ENCODE assay signal across 13 cellular contexts in genomic region chr1:53732912-53733317, GRCh38. TPM values are rescaled to one million over a fixed set of nuclear protein-coding genes. Genes with fewer than 3 reads are reported as not detected.
DNase-seq lines count a peak whose midpoint lies in the region; ATAC-seq and TF ChIP-seq lines count a peak whose summit lies in the region.
"Had no signal": no experiment of that assay in that cellular context is flagged by ENCODE, and none has a peak within 500 bp of the region (broad histone marks: within the 10 kb centered on the region; RNA-seq: fewer than 3 reads in every experiment).

No MANE protein-coding gene starts in this region.

- POLR2A ChIA-PET in BJ (lab: Charles Lee): no interaction called here

- DNase-seq in BJ (ENCODE audit: low read depth): peak; percentile 95
- peak; percentile 56 for DNase-seq in MG63
- peak; percentile 28 for DNase-seq in dermis blood vessel endothelial cell
- no peak for DNase-seq in HK-2 (ENCODE audit: unreplicated experiment)
- DNase-seq in activated CD4-positive, CD25-positive, alpha-beta regulatory T cell treated with anti-CD3 and anti-CD28 coated beads, Interleukin-2, amount 50 U/mL, for 72 hours: no peak
- DNase-seq in activated T-helper 1 cell treated with anti-CD3 and anti-CD28 coated beads, Interleukin-12 subunit alpha, Interleukin-12 subunit beta, Interleukin-2, Interleukin-4 antibody, amounts not matched to agents 30 ng/mL and 10 ng/mL and 1 ng/mL, durations not matched to agents 14 hours and 24 hours and 36 hours (ENCODE audit: low spot score): no peak
- DNase-seq: aorta; CD4-positive, CD25-positive, alpha-beta regulatory T cell; NCI-H2029 treated with DMSO at 0.1 percent for 48 hours; stimulated activated naive CD8-positive, alpha-beta T cell treated with anti-CD3 and anti-CD28 coated beads, Interleukin-15, amount 100 ng/mL, for 72 hours had no signal

- H3K36me3 ChIP-seq in BJ (ENCODE audit: control insufficient read depth, insufficient read depth, low read length) (no peaks in the 10 kb centered on the region), MG63 (no peaks in the 10 kb centered on the region; the same call in 1 of the 2 replicates)
- H3K36me3 ChIP-seq: prostate gland had no signal

- H3K4me3 ChIP-seq in BJ (ENCODE audit: low read depth, low read length): peak overlapping the region; percentile 14
- peak overlapping the region; percentile 22 for H3K4me3 ChIP-seq in MG63
- H3K4me3 ChIP-seq: prostate gland had no signal

- no peaks in the 10 kb centered on the region for H3K36me3 Mint-ChIP-seq in nephron (ENCODE audit: low read depth)
- no peaks in the 10 kb centered on the region for H3K36me3 Mint-ChIP-seq in activated T-helper 1 cell treated with anti-CD3 and anti-CD28 coated beads, Interleukin-12 subunit alpha, Interleukin-12 subunit beta, Interleukin-2, Interleukin-4 antibody, amounts not matched to agents 30 ng/mL and 10 ng/mL and 1 ng/mL, durations not matched to agents 14 hours and 24 hours and 36 hours (ENCODE audit: low read depth)
- H3K36me3 Mint-ChIP-seq: CD4-positive, CD25-positive, alpha-beta regulatory T cell had no signal

- H3K9me3 Mint-ChIP-seq in nephron: no peaks in the 10 kb centered on the region
- no peaks in the 10 kb centered on the region for H3K9me3 Mint-ChIP-seq in activated T-helper 1 cell treated with anti-CD3 and anti-CD28 coated beads, Interleukin-12 subunit alpha, Interleukin-12 subunit beta, Interleukin-2, Interleukin-4 antibody, amounts not matched to agents 30 ng/mL and 10 ng/mL and 1 ng/mL, durations not matched to agents 14 hours and 24 hours and 36 hours
- H3K9me3 Mint-ChIP-seq: stimulated activated naive CD8-positive, alpha-beta T cell treated with anti-CD3 and anti-CD28 coated beads, Interleukin-15, amount 100 ng/mL, for 72 hours had no signal

- H3K27me3 ChIP-seq in BJ (ENCODE audit: control insufficient read depth, insufficient read depth, low read length) (no peaks in the 10 kb centered on the region), MG63 (no peaks in the 10 kb centered on the region)

- intact Hi-C loops in activated T-helper 1 cell treated with anti-CD3 and anti-CD28 coated beads, Interleukin-12 subunit alpha, Interleukin-12 subunit beta, Interleukin-2, Interleukin-4 antibody, amounts not matched to agents 30 ng/mL and 10 ng/mL and 1 ng/mL, durations not matched to agents 14 hours and 24 hours and 36 hours (cut with micrococcal nuclease): no loop called here

- CTCF ChIA-PET in BJ (lab: Yijun Ruan, JAX): interaction anchor here (1.6 kb wide), 2 partner anchors 17 to 94 kb away, joined by 3 to 4 read pairs; no protein-coding TSS in a partner anchor

- no peak for ATAC-seq in GM21423 (IDR thresholded peaks at IDR 0.05; ENCODE audit: unreplicated experiment)
- ATAC-seq: stimulated activated naive CD8-positive, alpha-beta T cell treated with anti-CD3 and anti-CD28 coated beads, Interleukin-15, amount 100 ng/mL, for 72 hours had no signal

- TF ChIP-seq CTCF in BJ (IDR thresholded peaks at IDR 0.05; ENCODE audit: insufficient read depth, low read depth, low read length): no peak
- no peak for TF ChIP-seq CTCF in nephron (IDR thresholded peaks at IDR 0.05; ENCODE audit: unreplicated experiment in 3 of 3)

- H3K4me1 Mint-ChIP-seq in nephron: peaks cover 56% of the 10 kb centered on the region
- no peaks in the 10 kb centered on the region for H3K4me1 Mint-ChIP-seq in activated T-helper 1 cell treated with anti-CD3 and anti-CD28 coated beads, Interleukin-12 subunit alpha, Interleukin-12 subunit beta, Interleukin-2, Interleukin-4 antibody, amounts not matched to agents 30 ng/mL and 10 ng/mL and 1 ng/mL, durations not matched to agents 14 hours and 24 hours and 36 hours (ENCODE audit: low read depth)
- H3K4me1 Mint-ChIP-seq: stimulated activated naive CD8-positive, alpha-beta T cell treated with anti-CD3 and anti-CD28 coated beads, Interleukin-15, amount 100 ng/mL, for 72 hours had no signal

- peak overlapping the region; percentile 14 to 91 (median 44) for H3K27ac Mint-ChIP-seq in nephron
- no peak overlapping the region for H3K27ac Mint-ChIP-seq in activated T-helper 1 cell treated with anti-CD3 and anti-CD28 coated beads, Interleukin-12 subunit alpha, Interleukin-12 subunit beta, Interleukin-2, Interleukin-4 antibody, amounts not matched to agents 30 ng/mL and 10 ng/mL and 1 ng/mL, durations not matched to agents 14 hours and 24 hours and 36 hours
- H3K27ac Mint-ChIP-seq: stimulated activated naive CD8-positive, alpha-beta T cell treated with anti-CD3 and anti-CD28 coated beads, Interleukin-15, amount 100 ng/mL, for 72 hours had no signal

- no peak overlapping the region for H3K4me3 Mint-ChIP-seq in nephron
- no peak overlapping the region for H3K4me3 Mint-ChIP-seq in activated T-helper 1 cell treated with anti-CD3 and anti-CD28 coated beads, Interleukin-12 subunit alpha, Interleukin-12 subunit beta, Interleukin-2, Interleukin-4 antibody, amounts not matched to agents 30 ng/mL and 10 ng/mL and 1 ng/mL, durations not matched to agents 14 hours and 24 hours and 36 hours
- H3K4me3 Mint-ChIP-seq: CD4-positive, CD25-positive, alpha-beta regulatory T cell; stimulated activated naive CD8-positive, alpha-beta T cell treated with anti-CD3 and anti-CD28 coated beads, Interleukin-15, amount 100 ng/mL, for 72 hours had no signal

- H3K9me3 ChIP-seq in MG63: no peaks in the 10 kb centered on the region
- H3K9me3 ChIP-seq: prostate gland had no signal

- H3K27me3 Mint-ChIP-seq in nephron (ENCODE audit: low read depth): peaks cover 81% of the 10 kb centered on the region
- H3K27me3 Mint-ChIP-seq in activated T-helper 1 cell treated with anti-CD3 and anti-CD28 coated beads, Interleukin-12 subunit alpha, Interleukin-12 subunit beta, Interleukin-2, Interleukin-4 antibody, amounts not matched to agents 30 ng/mL and 10 ng/mL and 1 ng/mL, durations not matched to agents 14 hours and 24 hours and 36 hours (ENCODE audit: insufficient read depth): peaks cover 47% of the 10 kb centered on the region

RNA-seq across cellular contexts. Expression of gene GLIS1, which starts 6.0 kb away (rescaled TPM):
- polyA plus RNA-seq in BJ (2011; rRNA removed): 0.86 and 1.9 TPM in 2 replicates
- 1.5 and 1.8 TPM in 2 replicates for polyA minus RNA-seq in BJ (2011; rRNA and poly(A)+ RNA removed)
- 1.4 TPM in 1 of 2 replicates, not detected in the other for total RNA-seq in MG63 (2014; rRNA removed; shearing (Covaris generic); ENCODE audit: low replicate concordance)
- not detected in 2 replicates for total RNA-seq in dermis blood vessel endothelial cell
- 0.05 TPM in 1 of 2 replicates, not detected in the other for total RNA-seq in activated T-helper 1 cell treated with anti-CD3 and anti-CD28 coated beads, Interleukin-12 subunit alpha, Interleukin-12 subunit beta, Interleukin-2, Interleukin-4 antibody, amounts not matched to agents 30 ng/mL and 10 ng/mL and 1 ng/mL, durations not matched to agents 14 hours and 24 hours and 36 hours
- total RNA-seq: CD4-positive, CD25-positive, alpha-beta regulatory T cell had no signal
- polyA plus RNA-seq: CD4-positive, CD25-positive, alpha-beta regulatory T cell had no signal

Comparison
In these comparisons a context has a peak if more than half of its experiments do, and no peak if none do; other contexts are left out.
1. DNase-seq: peak in BJ (single experiment), MG63 (single experiment) and dermis blood vessel endothelial cell (single experiment); none in HK-2 (single experiment), activated CD4-positive, CD25-positive, alpha-beta regulatory T cell treated with anti-CD3 and anti-CD28 coated beads, Interleukin-2, amount 50 U/mL, for 72 hours (single experiment) and activated T-helper 1 cell treated with anti-CD3 and anti-CD28 coated beads, Interleukin-12 subunit alpha, Interleukin-12 subunit beta, Interleukin-2, Interleukin-4 antibody, amounts not matched to agents 30 ng/mL and 10 ng/mL and 1 ng/mL, durations not matched to agents 14 hours and 24 hours and 36 hours (single experiment).